ENCODE assay signal across 7 cellular contexts in the genomic region with DNA sequence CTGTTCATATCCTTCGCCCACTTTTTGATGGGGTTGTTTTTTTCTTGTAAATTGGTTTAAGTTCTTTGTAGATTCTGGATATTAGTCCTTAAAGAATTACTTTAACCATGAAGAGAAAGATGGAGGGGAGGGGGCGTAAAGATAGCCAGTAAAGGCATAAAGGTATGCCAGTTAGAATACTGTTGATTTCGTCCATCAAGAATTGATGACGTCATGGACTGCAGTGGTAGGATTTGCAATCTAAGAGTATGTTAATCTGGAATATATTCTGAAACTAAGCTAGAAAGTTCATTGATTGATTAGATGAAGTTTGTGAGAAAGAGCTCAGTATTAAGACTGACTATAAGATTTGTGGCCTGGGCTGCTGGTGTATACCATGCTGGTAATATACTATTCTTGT.
"Had no signal": no experiment of that assay in that cellular context is flagged by ENCODE, and none has a peak within 500 bp of the region (broad histone marks: within the 10 kb centered on the region; RNA-seq: fewer than 3 reads in every experiment).

No MANE protein-coding gene starts in this region.

- FAIRE-seq: G401.6, GM12891, GM12892, GM18507, GM19239 had no signal

- DNase-seq: GDM1, GF-D8 had no signal
